ENCODE assay signal across 39 cellular contexts in genomic region chr11:73291196-73291595, GRCh38. TPM values are rescaled to one million over a fixed set of nuclear protein-coding genes. Genes with fewer than 3 reads are reported as not detected.
"Had no signal": no experiment of that assay in that cellular context is flagged by ENCODE, and none has a peak within 500 bp of the region (broad histone marks: within the 10 kb centered on the region; RNA-seq: fewer than 3 reads in every experiment).

No MANE protein-coding gene starts in this region.

- H3K27ac Mint-ChIP-seq: activated B cell treated with CpG ODN at 0.5 μM for 24 hours; activated CD4-positive, alpha-beta memory T cell treated with anti-CD3 and anti-CD28 coated beads for 36 hours; activated CD4-positive, alpha-beta T cell treated with anti-CD3 and anti-CD28 coated beads for 36 hours; activated CD4-positive, alpha-beta T cell treated with anti-CD3 and anti-CD28 coated beads, Interleukin-2, amount 10 ng/mL, durations not matched to agents 24 days and 14 days; activated CD8-positive, alpha-beta memory T cell treated with anti-CD3 and anti-CD28 coated beads, Interleukin-2, amount 10 ng/mL, durations not matched to agents 7 days and 5 days; activated CD8-positive, alpha-beta T cell treated with anti-CD3 and anti-CD28 coated beads, Interleukin-2, amount 10 ng/mL, durations not matched to agents 7 days and 5 days; activated naive CD4-positive, alpha-beta T cell treated with anti-CD3 and anti-CD28 coated beads for 36 hours; activated naive CD4-positive, alpha-beta T cell treated with anti-CD3 and anti-CD28 coated beads, Interleukin-2, amount 50 U/mL, for 24 hours; activated naive CD8-positive, alpha-beta T cell treated with anti-CD3 and anti-CD28 coated beads for 36 hours; activated naive CD8-positive, alpha-beta T cell treated with anti-CD3 and anti-CD28 coated beads, Interleukin-2, amount 50 U/mL, for 24 hours; activated T-helper 1 cell treated with anti-CD3 and anti-CD28 coated beads, Interleukin-12 subunit alpha, Interleukin-12 subunit beta, Interleukin-2, Interleukin-4 antibody, amounts not matched to agents 30 ng/mL and 10 ng/mL and 1 ng/mL, durations not matched to agents 14 hours and 24 hours and 36 hours; activated T-helper 2 cell treated with anti-CD3 and anti-CD28 coated beads, Interferon-gamma antibody, Interleukin-2, Interleukin-4, amounts not matched to agents 10 μg/mL and 5 μg/mL and 100 μg/mL, durations not matched to agents 14 hours and 24 hours and 36 hours; brain; effector memory CD8-positive, alpha-beta T cell; T-helper 17 cell; T-helper 2 cell treated with Interferon-gamma antibody and Interleukin-4, amounts not matched to agents 5 μg/mL and 100 μg/mL, for 36 hours had no signal

- H3K9me3 ChIP-seq: adrenal gland, ascending aorta, breast epithelium, esophagus muscularis mucosa, gastrocnemius medialis had no signal

- H3K27ac ChIP-seq: adrenal gland, ascending aorta, breast epithelium, cardiac muscle cell, coronary artery, esophagus muscularis mucosa, foreskin keratinocyte, gastrocnemius medialis, WERI-Rb-1 had no signal

- H3K36me3 Mint-ChIP-seq: activated CD4-positive, alpha-beta memory T cell treated with anti-CD3 and anti-CD28 coated beads for 36 hours; activated CD8-positive, alpha-beta memory T cell treated with anti-CD3 and anti-CD28 coated beads, Interleukin-2, amount 10 ng/mL, durations not matched to agents 7 days and 5 days; activated naive CD4-positive, alpha-beta T cell treated with anti-CD3 and anti-CD28 coated beads, Interleukin-2, amount 50 U/mL, for 24 hours; activated naive CD8-positive, alpha-beta T cell treated with anti-CD3 and anti-CD28 coated beads for 36 hours; brain had no signal

- H3K4me1 ChIP-seq: breast epithelium had no signal

- H3K27me3 ChIP-seq: adrenal gland, ascending aorta, breast epithelium, esophagus muscularis mucosa, foreskin keratinocyte, gastrocnemius medialis had no signal

- H3K9me3 Mint-ChIP-seq: activated B cell treated with CpG ODN at 0.5 μM for 24 hours; activated CD4-positive, alpha-beta memory T cell treated with anti-CD3 and anti-CD28 coated beads for 36 hours; activated CD4-positive, alpha-beta T cell treated with anti-CD3 and anti-CD28 coated beads, Interleukin-2, amount 10 ng/mL, durations not matched to agents 24 days and 14 days; activated naive CD4-positive, alpha-beta T cell treated with anti-CD3 and anti-CD28 coated beads for 36 hours; activated naive CD4-positive, alpha-beta T cell treated with anti-CD3 and anti-CD28 coated beads, Interleukin-2, amount 50 U/mL, for 24 hours; activated naive CD8-positive, alpha-beta T cell treated with anti-CD3 and anti-CD28 coated beads for 36 hours; activated naive CD8-positive, alpha-beta T cell treated with anti-CD3 and anti-CD28 coated beads, Interleukin-2, amount 50 U/mL, for 24 hours; activated T-helper 1 cell treated with anti-CD3 and anti-CD28 coated beads, Interleukin-12 subunit alpha, Interleukin-12 subunit beta, Interleukin-2, Interleukin-4 antibody, amounts not matched to agents 30 ng/mL and 10 ng/mL and 1 ng/mL, durations not matched to agents 14 hours and 24 hours and 36 hours; activated T-helper 2 cell treated with anti-CD3 and anti-CD28 coated beads, Interferon-gamma antibody, Interleukin-2, Interleukin-4, amounts not matched to agents 10 μg/mL and 5 μg/mL and 100 μg/mL, durations not matched to agents 14 hours and 24 hours and 36 hours; effector memory CD8-positive, alpha-beta T cell; T-helper 2 cell treated with Interferon-gamma antibody and Interleukin-4, amounts not matched to agents 5 μg/mL and 100 μg/mL, for 36 hours had no signal

- DNase-seq: activated B cell treated with CpG ODN at 0.5 μM for 24 hours; activated CD4-positive, alpha-beta memory T cell treated with anti-CD3 and anti-CD28 coated beads for 36 hours; activated CD4-positive, alpha-beta T cell treated with anti-CD3 and anti-CD28 coated beads for 36 hours; activated CD4-positive, alpha-beta T cell treated with anti-CD3 and anti-CD28 coated beads, Interleukin-2, amount 10 ng/mL, durations not matched to agents 24 days and 14 days; activated CD8-positive, alpha-beta memory T cell treated with anti-CD3 and anti-CD28 coated beads, Interleukin-2, amount 10 ng/mL, durations not matched to agents 7 days and 5 days; activated CD8-positive, alpha-beta memory T cell treated with anti-CD3 and anti-CD28 coated beads, Interleukin-2, amount 50 U/mL, for 4 hours; activated CD8-positive, alpha-beta T cell treated with anti-CD3 and anti-CD28 coated beads, Interleukin-2, amount 10 ng/mL, durations not matched to agents 7 days and 5 days; activated effector memory CD4-positive, alpha-beta T cell treated with anti-CD3 and anti-CD28 coated beads, Interleukin-2, amount 50 U/mL, for 16 hours; activated naive CD4-positive, alpha-beta T cell treated with anti-CD3 and anti-CD28 coated beads for 36 hours; activated naive CD8-positive, alpha-beta T cell treated with anti-CD3 and anti-CD28 coated beads for 36 hours; activated naive CD8-positive, alpha-beta T cell treated with anti-CD3 and anti-CD28 coated beads, Interleukin-2, amount 50 U/mL, for 24 hours; activated T-cell treated with anti-CD3 and anti-CD28 coated beads, Interleukin-2, amount 50 U/mL, for 1 hour; activated T-cell treated with anti-CD3 and anti-CD28 coated beads, Interleukin-2, amount 50 U/mL, for 48 hours; adrenal gland; amygdala; central memory CD4-positive, alpha-beta T cell; cerebellar nuclear complex; dermis blood vessel endothelial cell; effector CD4-positive, alpha-beta T cell; effector memory CD8-positive, alpha-beta T cell; erythroblast; foreskin keratinocyte; gastrocnemius medialis; T-helper 1 cell; T-helper 17 cell; T1000; WERI-Rb-1 had no signal

- H3K4me3 Mint-ChIP-seq: activated B cell treated with CpG ODN at 0.5 μM for 24 hours; activated CD4-positive, alpha-beta memory T cell treated with anti-CD3 and anti-CD28 coated beads for 36 hours; activated CD4-positive, alpha-beta T cell treated with anti-CD3 and anti-CD28 coated beads for 36 hours; activated CD4-positive, alpha-beta T cell treated with anti-CD3 and anti-CD28 coated beads, Interleukin-2, amount 10 ng/mL, durations not matched to agents 24 days and 14 days; activated CD8-positive, alpha-beta memory T cell treated with anti-CD3 and anti-CD28 coated beads, Interleukin-2, amount 10 ng/mL, durations not matched to agents 7 days and 5 days; activated CD8-positive, alpha-beta T cell treated with anti-CD3 and anti-CD28 coated beads, Interleukin-2, amount 10 ng/mL, durations not matched to agents 7 days and 5 days; activated naive CD4-positive, alpha-beta T cell treated with anti-CD3 and anti-CD28 coated beads for 36 hours; activated naive CD4-positive, alpha-beta T cell treated with anti-CD3 and anti-CD28 coated beads, Interleukin-2, amount 50 U/mL, for 24 hours; activated naive CD8-positive, alpha-beta T cell treated with anti-CD3 and anti-CD28 coated beads for 36 hours; activated naive CD8-positive, alpha-beta T cell treated with anti-CD3 and anti-CD28 coated beads, Interleukin-2, amount 50 U/mL, for 24 hours; activated T-helper 1 cell treated with anti-CD3 and anti-CD28 coated beads, Interleukin-12 subunit alpha, Interleukin-12 subunit beta, Interleukin-2, Interleukin-4 antibody, amounts not matched to agents 30 ng/mL and 10 ng/mL and 1 ng/mL, durations not matched to agents 14 hours and 24 hours and 36 hours; brain; effector memory CD8-positive, alpha-beta T cell; T-helper 17 cell; T-helper 2 cell treated with Interferon-gamma antibody and Interleukin-4, amounts not matched to agents 5 μg/mL and 100 μg/mL, for 36 hours had no signal

- H3K4me3 ChIP-seq: adrenal gland, ascending aorta, breast epithelium, cardiac muscle cell, coronary artery, esophagus muscularis mucosa, gastrocnemius medialis had no signal

- ATAC-seq: activated CD4-positive, alpha-beta T cell treated with anti-CD3 and anti-CD28 coated beads for 36 hours; activated CD4-positive, CD25-positive, alpha-beta regulatory T cell treated with anti-CD3 and anti-CD28 coated beads, Interleukin-2, amount 50 U/mL, for 24 hours; activated CD8-positive, alpha-beta memory T cell treated with anti-CD3 and anti-CD28 coated beads, Interleukin-2, amount 10 ng/mL, durations not matched to agents 7 days and 5 days; activated CD8-positive, alpha-beta T cell treated with anti-CD3 and anti-CD28 coated beads, Interleukin-2, amount 10 ng/mL, durations not matched to agents 7 days and 5 days; activated naive CD8-positive, alpha-beta T cell treated with anti-CD3 and anti-CD28 coated beads, Interleukin-2, amount 50 U/mL, for 24 hours; effector memory CD8-positive, alpha-beta T cell; foreskin keratinocyte; gastrocnemius medialis; T-helper 17 cell had no signal

- H3K27me3 Mint-ChIP-seq: activated CD4-positive, alpha-beta memory T cell treated with anti-CD3 and anti-CD28 coated beads for 36 hours; activated CD4-positive, alpha-beta T cell treated with anti-CD3 and anti-CD28 coated beads for 36 hours; activated naive CD4-positive, alpha-beta T cell treated with anti-CD3 and anti-CD28 coated beads, Interleukin-2, amount 50 U/mL, for 24 hours; activated naive CD8-positive, alpha-beta T cell treated with anti-CD3 and anti-CD28 coated beads for 36 hours; T-helper 17 cell had no signal

- H3K36me3 ChIP-seq: adrenal gland, ascending aorta, breast epithelium, cardiac muscle cell, esophagus muscularis mucosa, gastrocnemius medialis, WERI-Rb-1 had no signal

RNA-seq across cellular contexts. Expression of gene ARHGEF17, which starts 16.9 kb away (rescaled TPM):
- total RNA-seq: activated CD4-positive, alpha-beta T cell treated with anti-CD3 and anti-CD28 coated beads, Interleukin-2, amount 10 ng/mL, durations not matched to agents 24 days and 14 days; activated CD8-positive, alpha-beta memory T cell treated with anti-CD3 and anti-CD28 coated beads, Interleukin-2, amount 10 ng/mL, durations not matched to agents 7 days and 5 days had no signal

RNA-seq across cellular contexts. Expression of gene P2RY6, which starts 19.1 kb away (rescaled TPM):
- total RNA-seq: activated CD4-positive, alpha-beta memory T cell treated with anti-CD3 and anti-CD28 coated beads for 36 hours; activated CD4-positive, alpha-beta T cell treated with anti-CD3 and anti-CD28 coated beads for 36 hours; activated CD4-positive, alpha-beta T cell treated with anti-CD3 and anti-CD28 coated beads, Interleukin-2, amount 10 ng/mL, durations not matched to agents 24 days and 14 days; activated CD8-positive, alpha-beta memory T cell treated with anti-CD3 and anti-CD28 coated beads for 36 hours; activated CD8-positive, alpha-beta memory T cell treated with anti-CD3 and anti-CD28 coated beads, Interleukin-2, amount 10 ng/mL, durations not matched to agents 7 days and 5 days; activated CD8-positive, alpha-beta T cell treated with anti-CD3 and anti-CD28 coated beads, Interleukin-2, amount 10 ng/mL, durations not matched to agents 7 days and 5 days; activated naive CD4-positive, alpha-beta T cell treated with anti-CD3 and anti-CD28 coated beads for 36 hours; activated naive CD8-positive, alpha-beta T cell treated with anti-CD3 and anti-CD28 coated beads for 36 hours; activated T-helper 1 cell treated with anti-CD3 and anti-CD28 coated beads, Interleukin-12 subunit alpha, Interleukin-12 subunit beta, Interleukin-2, Interleukin-4 antibody, amounts not matched to agents 30 ng/mL and 10 ng/mL and 1 ng/mL, durations not matched to agents 14 hours and 24 hours and 36 hours; activated T-helper 2 cell treated with anti-CD3 and anti-CD28 coated beads, Interferon-gamma antibody, Interleukin-2, Interleukin-4, amounts not matched to agents 10 μg/mL and 5 μg/mL and 100 μg/mL, durations not matched to agents 14 hours and 24 hours and 36 hours; dermis blood vessel endothelial cell; foreskin keratinocyte; T-helper 17 cell had no signal
- polyA plus RNA-seq: cardiac muscle cell, foreskin keratinocyte had no signal
